In genomic region chr6:129967427-129967826, GRCh38 we compare ENCODE assay signal across 27 cellular contexts.
"Had no signal": no experiment of that assay in that cellular context is flagged by ENCODE, and none has a peak within 500 bp of the region (broad histone marks: within the 10 kb centered on the region; RNA-seq: fewer than 3 reads in every experiment).

No MANE protein-coding gene starts in this region.

- H3K27me3 ChIP-seq: neural progenitor cell, ovary, sigmoid colon, thyroid gland, tibial nerve, upper lobe of left lung, vagina had no signal

- H3K9me3 Mint-ChIP-seq: stimulated activated effector memory CD8-positive, alpha-beta T cell treated with anti-CD3 and anti-CD28 coated beads, Interleukin-12 subunit alpha, Interleukin-12 subunit beta, amount 100 ng/mL, for 72 hours had no signal

- H3K4me2 ChIP-seq: neural progenitor cell had no signal

- H3K4me1 ChIP-seq: neural progenitor cell, parathyroid adenoma, psoas muscle, right lobe of liver, sigmoid colon, stomach, thyroid gland, tibial nerve, upper lobe of left lung, vagina had no signal

- H3K9me3 ChIP-seq: ovary, psoas muscle, right lobe of liver, sigmoid colon, thoracic aorta, thyroid gland, tibial nerve, upper lobe of left lung, vagina had no signal

- H3K4me1 Mint-ChIP-seq: nephron; stimulated activated effector memory CD8-positive, alpha-beta T cell treated with anti-CD3 and anti-CD28 coated beads, Interleukin-12 subunit alpha, Interleukin-12 subunit beta, amount 100 ng/mL, for 72 hours; stimulated activated naive B cell treated with anti-CD40 and anti-IgM and Interleukin-4, amounts not matched to agents 10 μg/mL and 1 μg/mL and 100 μg/mL, for 72 hours had no signal

- H3K27ac Mint-ChIP-seq: nephron; neural progenitor cell; progenitor cell of endocrine pancreas; stimulated activated effector memory CD8-positive, alpha-beta T cell treated with anti-CD3 and anti-CD28 coated beads, Interleukin-12 subunit alpha, Interleukin-12 subunit beta, amount 100 ng/mL, for 72 hours; stimulated activated naive B cell treated with anti-CD40 and anti-IgM and Interleukin-4, amounts not matched to agents 10 μg/mL and 1 μg/mL and 100 μg/mL, for 72 hours; stimulated activated naive CD8-positive, alpha-beta T cell treated with anti-CD3 and anti-CD28 coated beads, Interleukin-15, Interleukin-2, amounts not matched to agents 100 ng/mL and 50 ng/mL, for 24 hours had no signal

- H3K4me3 Mint-ChIP-seq: nephron; neural progenitor cell; stimulated activated effector memory CD8-positive, alpha-beta T cell treated with anti-CD3 and anti-CD28 coated beads, Interleukin-12 subunit alpha, Interleukin-12 subunit beta, amount 100 ng/mL, for 72 hours; stimulated activated naive B cell treated with anti-CD40 and anti-IgM and Interleukin-4, amounts not matched to agents 10 μg/mL and 1 μg/mL and 100 μg/mL, for 72 hours; stimulated activated naive CD8-positive, alpha-beta T cell treated with anti-CD3 and anti-CD28 coated beads, Interleukin-15, Interleukin-2, amounts not matched to agents 100 ng/mL and 50 ng/mL, for 24 hours had no signal

- ATAC-seq: psoas muscle; right cardiac atrium; right lobe of liver; stimulated activated effector memory CD8-positive, alpha-beta T cell treated with anti-CD3 and anti-CD28 coated beads, Interleukin-12 subunit alpha, Interleukin-12 subunit beta, amount 100 ng/mL, for 72 hours; stimulated activated naive B cell treated with anti-CD40 and anti-IgM and Interleukin-4, amounts not matched to agents 10 μg/mL and 1 μg/mL and 100 μg/mL, for 72 hours had no signal

- DNase-seq: occipital lobe; ovary; posterior cingulate gyrus; psoas muscle; right cardiac atrium; right lobe of liver; sigmoid colon; small intestine; stimulated activated CD4-positive, alpha-beta T cell treated with anti-CD3 and anti-CD28 coated beads, Interleukin-15, amount 100 ng/mL, for 24 hours; stimulated activated CD4-positive, alpha-beta T cell treated with anti-CD3 and anti-CD28 coated beads, Interleukin-2, amount 100 ng/mL, for 24 hours; stimulated activated CD4-positive, alpha-beta T cell treated with anti-CD3 and anti-CD28 coated beads, Interleukin-2, amount 100 ng/mL, for 48 hours; stimulated activated CD4-positive, alpha-beta T cell treated with anti-CD3 and anti-CD28 coated beads, Interleukin-4, amount 100 ng/mL, for 24 hours; stimulated activated naive B cell treated with anti-CD40 and anti-IgM and Interleukin-4, amounts not matched to agents 10 μg/mL and 1 μg/mL and 100 μg/mL, for 72 hours; stimulated activated naive CD4-positive, alpha-beta T cell treated with Interleukin-2 at 50 U/mL for 16 hours; stomach; thyroid gland; trophoblast cell; upper lobe of left lung had no signal

- H3K79me2 ChIP-seq: parathyroid adenoma had no signal

- H3K27ac ChIP-seq: neural progenitor cell, ovary, parathyroid adenoma, psoas muscle, right lobe of liver, sigmoid colon, stomach, thoracic aorta, thyroid gland, tibial nerve, upper lobe of left lung, vagina had no signal

- H2AFZ ChIP-seq: neural progenitor cell, parathyroid adenoma had no signal

- H3K36me3 ChIP-seq: neural progenitor cell, ovary, right lobe of liver, sigmoid colon, stomach, thoracic aorta, thyroid gland, tibial nerve, upper lobe of left lung, vagina had no signal

- H3K36me3 Mint-ChIP-seq: neural progenitor cell; stimulated activated effector memory CD8-positive, alpha-beta T cell treated with anti-CD3 and anti-CD28 coated beads, Interleukin-12 subunit alpha, Interleukin-12 subunit beta, amount 100 ng/mL, for 72 hours had no signal

- H3K4me3 ChIP-seq: neural progenitor cell, ovary, psoas muscle, right lobe of liver, sigmoid colon, stomach, thoracic aorta, thyroid gland, tibial nerve, upper lobe of left lung, vagina had no signal
